In the genomic region with DNA sequence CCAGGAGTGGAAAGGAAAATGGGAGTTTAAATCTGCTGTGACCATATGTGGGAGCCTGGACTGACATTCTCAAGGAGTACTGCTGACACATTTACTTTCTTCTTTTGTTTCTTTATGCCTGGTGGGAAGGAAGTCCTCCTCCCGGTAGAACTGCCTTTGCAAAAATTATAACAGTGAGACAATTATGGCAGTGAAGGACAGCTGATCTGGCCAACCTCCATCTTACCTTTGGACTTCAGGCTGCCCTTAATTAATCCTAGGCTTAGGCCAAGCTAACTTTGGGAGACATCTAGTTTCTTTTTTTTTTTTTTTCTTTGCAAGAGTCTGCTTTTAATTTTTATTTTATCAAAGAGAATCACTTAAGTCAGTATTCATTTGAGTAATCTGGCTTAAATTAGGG, we compare ENCODE assay signal across 23 cellular contexts.
"Had no signal": no experiment of that assay in that cellular context is flagged by ENCODE, and none has a peak within 500 bp of the region (broad histone marks: within the 10 kb centered on the region; RNA-seq: fewer than 3 reads in every experiment).

No MANE protein-coding gene starts in this region.

- H3K9me3 ChIP-seq: body of pancreas, esophagus squamous epithelium, heart left ventricle, pancreas, psoas muscle, right atrium auricular region, thyroid gland had no signal

- H3K4me3 ChIP-seq: body of pancreas, cardiac muscle cell, esophagus squamous epithelium, heart left ventricle, pancreas, psoas muscle, right atrium auricular region, thyroid gland had no signal

- H3K4me3 Mint-ChIP-seq: activated T-helper 1 cell treated with anti-CD3 and anti-CD28 coated beads, Interleukin-12 subunit alpha, Interleukin-12 subunit beta, Interleukin-2, Interleukin-4 antibody, amounts not matched to agents 30 ng/mL and 10 ng/mL and 1 ng/mL, durations not matched to agents 14 hours and 24 hours and 36 hours; endodermal cell; nephron progenitor cell; stimulated activated naive CD8-positive, alpha-beta T cell treated with anti-CD3 and anti-CD28 coated beads, Interleukin-15, Interleukin-2, amounts not matched to agents 100 ng/mL and 50 ng/mL, for 24 hours; WTC11 had no signal

- ATAC-seq: body of pancreas, heart left ventricle, pancreas, psoas muscle, WTC11 had no signal

- H3K27me3 ChIP-seq: body of pancreas, cardiac muscle cell, pancreas, right atrium auricular region, thyroid gland had no signal

- H3K9me3 Mint-ChIP-seq: activated T-helper 1 cell treated with anti-CD3 and anti-CD28 coated beads, Interleukin-12 subunit alpha, Interleukin-12 subunit beta, Interleukin-2, Interleukin-4 antibody, amounts not matched to agents 30 ng/mL and 10 ng/mL and 1 ng/mL, durations not matched to agents 14 hours and 24 hours and 36 hours; endodermal cell; stimulated activated naive CD8-positive, alpha-beta T cell treated with anti-CD3 and anti-CD28 coated beads, Interleukin-15, Interleukin-2, amounts not matched to agents 100 ng/mL and 50 ng/mL, for 24 hours; WTC11 had no signal

- H3K27ac ChIP-seq: body of pancreas, cardiac muscle cell, esophagus squamous epithelium, heart left ventricle, pancreas, psoas muscle, right atrium auricular region, thyroid gland had no signal

- DNase-seq: activated CD4-positive, alpha-beta T cell treated with anti-CD3 and anti-CD28 coated beads, Interleukin-2, amount 50 U/mL, for 48 hours; activated gamma-delta T cell treated with Interleukin-2 at 50 U/mL for 16 hours; activated T-cell treated with anti-CD3 and anti-CD28 coated beads for 4 hours; anterior cingulate cortex; body of pancreas; cortex of kidney; endodermal cell; esophagus squamous epithelium; heart left ventricle; midbrain; nephron progenitor cell; pancreas; psoas muscle; stimulated activated CD4-positive, alpha-beta T cell treated with anti-CD3 and anti-CD28 coated beads, Interleukin-4, amount 100 ng/mL, for 4 hours; substantia nigra; T-helper 1 cell; T-helper 9 cell; thyroid gland had no signal

- H3K27me3 Mint-ChIP-seq: stimulated activated naive CD8-positive, alpha-beta T cell treated with anti-CD3 and anti-CD28 coated beads, Interleukin-15, Interleukin-2, amounts not matched to agents 100 ng/mL and 50 ng/mL, for 24 hours had no signal

- H3K36me3 Mint-ChIP-seq: WTC11 had no signal

- H3K36me3 ChIP-seq: cardiac muscle cell, esophagus squamous epithelium, heart left ventricle, pancreas, right atrium auricular region, thyroid gland had no signal

- H3K27ac Mint-ChIP-seq: activated T-helper 1 cell treated with anti-CD3 and anti-CD28 coated beads, Interleukin-12 subunit alpha, Interleukin-12 subunit beta, Interleukin-2, Interleukin-4 antibody, amounts not matched to agents 30 ng/mL and 10 ng/mL and 1 ng/mL, durations not matched to agents 14 hours and 24 hours and 36 hours; endodermal cell; nephron progenitor cell; stimulated activated naive CD8-positive, alpha-beta T cell treated with anti-CD3 and anti-CD28 coated beads, Interleukin-15, Interleukin-2, amounts not matched to agents 100 ng/mL and 50 ng/mL, for 24 hours; WTC11 had no signal

- H3K4me1 ChIP-seq: body of pancreas, pancreas, psoas muscle, right atrium auricular region had no signal
